ENCODE assay signal across 19 cellular contexts in the genomic region with DNA sequence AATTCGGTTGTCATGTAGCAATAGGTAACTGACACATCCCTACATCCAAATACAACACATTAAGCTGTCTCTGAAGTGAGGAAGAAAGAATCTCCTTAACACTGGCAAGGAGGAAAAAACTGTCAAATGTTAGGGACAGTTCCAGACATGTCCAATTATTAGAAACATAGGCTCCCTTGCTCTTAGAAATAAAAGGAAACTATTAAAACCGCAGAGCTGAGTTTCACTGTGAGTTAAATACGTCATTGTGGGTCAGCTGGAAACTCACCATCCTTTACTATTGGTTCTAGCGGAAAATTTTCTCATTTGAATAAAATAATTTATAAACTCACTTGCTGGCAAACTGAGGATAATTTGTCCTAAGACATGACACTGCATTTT. TPM values are rescaled to one million over a fixed set of nuclear protein-coding genes. Genes with fewer than 3 reads are reported as not detected.
A peak's percentile ranks its signal among the peaks of the same experiment; 100 is the strongest.
DNase-seq lines count a peak whose midpoint lies in the region; ATAC-seq and TF ChIP-seq lines count a peak whose summit lies in the region.
"Had no signal": no experiment of that assay in that cellular context is flagged by ENCODE, and none has a peak within 500 bp of the region (broad histone marks: within the 10 kb centered on the region; RNA-seq: fewer than 3 reads in every experiment).

No MANE protein-coding gene starts in this region.

- H3K4me1 Mint-ChIP-seq in neural crest cell = peaks cover 24% of the 10 kb centered on the region

- H3K4me3 ChIP-seq in left ventricle myocardium inferior = no peak overlapping the region
- no peak overlapping the region for H3K4me3 ChIP-seq in epithelial cell of esophagus (ENCODE audit: low read length)
- H3K4me3 ChIP-seq: BLaER1, GM23338, K562 had no signal

- no peaks in the 10 kb centered on the region for H3K27me3 ChIP-seq in left ventricle myocardium inferior (ENCODE audit: low read depth)
- H3K27me3 ChIP-seq: BLaER1 had no signal

- peaks cover 61% of the 10 kb centered on the region for H3K4me1 ChIP-seq in left ventricle myocardium inferior
- H3K4me1 ChIP-seq: BLaER1 had no signal

- ATAC-seq in left ventricle myocardium superior (no peak), HG02571 (IDR thresholded peaks at IDR 0.05; ENCODE audit: unreplicated experiment) (no peak)
- ATAC-seq: CD8-positive, alpha-beta T cell; GM23338; HCT116; K562 had no signal

- H3K4me3 Mint-ChIP-seq in neural crest cell = no peak overlapping the region
- H3K4me3 Mint-ChIP-seq: CD8-positive, alpha-beta T cell; GM23338 had no signal

- peaks cover 9% of the 10 kb centered on the region for H3K9me3 Mint-ChIP-seq in neural crest cell
- H3K9me3 Mint-ChIP-seq: CD8-positive, alpha-beta T cell had no signal

- H3K36me3 Mint-ChIP-seq in neural crest cell (ENCODE audit: low read depth) = peaks cover 18% of the 10 kb centered on the region
- H3K36me3 Mint-ChIP-seq: CD8-positive, alpha-beta T cell had no signal

- H3K9me3 ChIP-seq in left ventricle myocardium inferior (replicated peaks) = peaks cover 14% of the 10 kb centered on the region

- peaks cover 16% of the 10 kb centered on the region for H3K36me3 ChIP-seq in left ventricle myocardium inferior
- H3K36me3 ChIP-seq: BLaER1 had no signal

- intact Hi-C loops in left ventricle myocardium inferior (cut with micrococcal nuclease) = no loop called here
- intact Hi-C loops in left ventricle myocardium superior (cut with micrococcal nuclease) = no loop called here

- H3K27me3 Mint-ChIP-seq in neural crest cell (ENCODE audit: low read depth) = no peaks in the 10 kb centered on the region

- DNase-seq in left ventricle myocardium inferior = no peak
- no peak for DNase-seq in left ventricle myocardium superior
- peak; percentile 65 for DNase-seq in epithelial cell of esophagus (ENCODE audit: low read depth)
- DNase-seq in neural crest cell (ENCODE audit: low read depth, low spot score) = no peak
- no peak for DNase-seq in AG20443 (ENCODE audit: low spot score)
- no peak for DNase-seq in stimulated activated CD4-positive, alpha-beta T cell treated with anti-CD3 and anti-CD28 coated beads, Interleukin-4, amount 100 ng/mL, for 1 hour
- no peak for DNase-seq in NCI-H1105 treated with DMSO at 0.1 percent for 48 hours (lab: John Stamatoyannopoulos, UW)
- DNase-seq: CD8-positive, alpha-beta T cell; MV-4-11; NCI-H1417 treated with DMSO at 0.1 percent for 48 hours; NCI-H2029 treated with DMSO at 0.1 percent for 48 hours; NCI-H2171 treated with DMSO at 0.1 percent for 48 hours; NCI-H748 treated with DMSO at 0.1 percent for 48 hours; RPMI8226 had no signal

- TF ChIP-seq CTCF in left ventricle myocardium inferior (IDR thresholded peaks at IDR 0.05; ENCODE audit: borderline replicate concordance) (no peak), epithelial cell of esophagus (IDR thresholded peaks at IDR 0.05; ENCODE audit: insufficient read depth, low read depth, low read length, missing control alignments) (no peak), neural crest cell (conservative IDR thresholded peaks at IDR 0.05) (no peak)

- peak overlapping the region; percentile 52 for H3K27ac Mint-ChIP-seq in neural crest cell (ENCODE audit: unreplicated experiment)
- H3K27ac Mint-ChIP-seq: CD8-positive, alpha-beta T cell; GM23338 had no signal

- H3K27ac ChIP-seq in left ventricle myocardium inferior (replicated peaks) = peak overlapping the region; percentile 60
- H3K27ac ChIP-seq: BLaER1 had no signal

RNA-seq across cellular contexts. Expression of gene STARD13, which starts 40.7 kb away (rescaled TPM):
- 29.9 TPM for total RNA-seq in left ventricle myocardium inferior
- 41.1 TPM for total RNA-seq in left ventricle myocardium superior
- 23.6 and 24.2 TPM in 2 replicates for total RNA-seq in neural crest cell
- total RNA-seq: CD8-positive, alpha-beta T cell had no signal
